22 cellular contexts compared by ENCODE assay signal in the genomic region with DNA sequence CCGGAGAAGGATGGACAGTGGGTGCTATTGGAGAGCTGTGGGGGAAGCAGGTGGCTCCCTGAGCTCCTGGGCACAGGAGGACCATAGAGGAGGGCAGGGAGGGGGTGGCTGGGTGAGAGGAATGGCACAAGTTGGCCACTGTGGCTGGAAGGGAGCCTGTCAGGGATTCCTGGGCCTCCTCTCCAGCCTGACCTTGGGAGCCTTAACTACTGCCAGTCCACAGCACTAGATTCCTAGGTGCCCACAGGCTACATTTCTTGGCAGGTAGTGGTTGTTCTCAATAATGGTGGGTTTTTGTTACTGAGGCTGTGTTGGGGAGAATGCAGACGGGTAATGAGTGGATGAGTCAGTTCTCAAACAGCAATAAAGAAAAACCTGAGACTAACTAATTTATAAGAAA. TPM values are rescaled to one million over a fixed set of nuclear protein-coding genes. Genes with fewer than 3 reads are reported as not detected.
A peak's percentile ranks its signal among the peaks of the same experiment; 100 is the strongest.
DNase-seq lines count a peak whose midpoint lies in the region; ATAC-seq, FAIRE-seq and TF ChIP-seq lines count a peak whose summit lies in the region.
"Had no signal": no experiment of that assay in that cellular context is flagged by ENCODE, and none has a peak within 500 bp of the region (broad histone marks: within the 10 kb centered on the region; RNA-seq: fewer than 3 reads in every experiment).

No MANE protein-coding gene starts in this region.

- H3K4me1 ChIP-seq in ascending aorta (peaks cover 4 to 28% of the 10 kb centered on the region in 2 donors), kidney (ENCODE audit: control insufficient read depth in 1 of 2, insufficient read depth in 1 of 2, low read depth in 1 of 2, low read length in 2 of 2) (peaks cover 12 to 25% of the 10 kb centered on the region in 2 donors)

- no peak for FAIRE-seq in kidney (lab: Jason Lieb, UNC)
- FAIRE-seq: G401.6, H54 had no signal

- peak; percentile 35 for DNase-seq in AG10803 (ENCODE audit: low read depth)
- peak; percentile 51 for DNase-seq in EH (ENCODE audit: low read depth)
- no peak for DNase-seq in ascending aorta (ENCODE audit: low spot score in 2 of 2)
- DNase-seq in kidney, result no peak
- DNase-seq in kidney tubule cell (ENCODE audit: low spot score), result no peak
- no peak for DNase-seq in activated CD8-positive, alpha-beta T cell treated with anti-CD3 and anti-CD28 coated beads, Interleukin-2, amount 10 ng/mL, durations not matched to agents 7 days and 5 days
- no peak for DNase-seq in HuH-7 (ENCODE audit: low spot score)
- DNase-seq in glutamatergic neuron, result no peak
- DNase-seq: ACHN, DMS79 treated with DMSO at 0.1 percent for 48 hours, IMR-90, MG63, NCI-H1092, NCI-H146, NCI-H2081, NCI-H2171 treated with DMSO at 0.1 percent for 48 hours, NCI-H446 treated with DMSO at 0.1 percent for 48 hours, OCI-M1, SW 1271 had no signal

- no peaks in the 10 kb centered on the region for H3K9me3 Mint-ChIP-seq in activated CD8-positive, alpha-beta T cell treated with anti-CD3 and anti-CD28 coated beads, Interleukin-2, amount 10 ng/mL, durations not matched to agents 7 days and 5 days (ENCODE audit: insufficient read depth)
- H3K9me3 Mint-ChIP-seq in glutamatergic neuron (ENCODE audit: unreplicated experiment), result no peaks in the 10 kb centered on the region

- intact Hi-C loops in ascending aorta (cut with DNase I), result no loop called here
- intact Hi-C loops in kidney (cut with DNase I), result no loop called here

- no peak overlapping the region for H3K4me3 Mint-ChIP-seq in activated CD8-positive, alpha-beta T cell treated with anti-CD3 and anti-CD28 coated beads, Interleukin-2, amount 10 ng/mL, durations not matched to agents 7 days and 5 days
- no peak overlapping the region for H3K4me3 Mint-ChIP-seq in glutamatergic neuron (ENCODE audit: unreplicated experiment)

- H3K27ac ChIP-seq in ascending aorta (peak overlapping the region; percentile 10 to 66), kidney (ENCODE audit: low read depth in 2 of 2, low read length in 2 of 2) (peak overlapping the region; percentile 18 to 76)

- no peak for ATAC-seq in activated CD8-positive, alpha-beta T cell treated with anti-CD3 and anti-CD28 coated beads, Interleukin-2, amount 10 ng/mL, durations not matched to agents 7 days and 5 days

- POLR2A ChIA-PET in activated CD8-positive, alpha-beta T cell treated with anti-CD3 and anti-CD28 coated beads, Interleukin-2, amount 10 ng/mL, durations not matched to agents 7 days and 5 days (lab: Charles Lee), result no interaction called here

- H3K4me3 ChIP-seq in AG10803 (ENCODE audit: low read length), result no peak overlapping the region
- H3K4me3 ChIP-seq in ascending aorta, result no peak overlapping the region
- H3K4me3 ChIP-seq in kidney (ENCODE audit: low read length in 2 of 2), result no peak overlapping the region
- H3K4me3 ChIP-seq: MG63 had no signal

- no peaks in the 10 kb centered on the region for H3K36me3 Mint-ChIP-seq in activated CD8-positive, alpha-beta T cell treated with anti-CD3 and anti-CD28 coated beads, Interleukin-2, amount 10 ng/mL, durations not matched to agents 7 days and 5 days (ENCODE audit: low read depth)
- no peaks in the 10 kb centered on the region for H3K36me3 Mint-ChIP-seq in glutamatergic neuron (ENCODE audit: unreplicated experiment)

- no peaks in the 10 kb centered on the region for H3K4me1 Mint-ChIP-seq in activated CD8-positive, alpha-beta T cell treated with anti-CD3 and anti-CD28 coated beads, Interleukin-2, amount 10 ng/mL, durations not matched to agents 7 days and 5 days (ENCODE audit: low read depth)
- H3K4me1 Mint-ChIP-seq in glutamatergic neuron (ENCODE audit: low read depth, unreplicated experiment), result no peaks in the 10 kb centered on the region

- no peaks in the 10 kb centered on the region for H3K27me3 ChIP-seq in ascending aorta
- H3K27me3 ChIP-seq: MG63 had no signal

- H3K27ac Mint-ChIP-seq in activated CD8-positive, alpha-beta T cell treated with anti-CD3 and anti-CD28 coated beads, Interleukin-2, amount 10 ng/mL, durations not matched to agents 7 days and 5 days, result no peak overlapping the region
- H3K27ac Mint-ChIP-seq in glutamatergic neuron (ENCODE audit: unreplicated experiment), result no peak overlapping the region

- H3K27me3 Mint-ChIP-seq in activated CD8-positive, alpha-beta T cell treated with anti-CD3 and anti-CD28 coated beads, Interleukin-2, amount 10 ng/mL, durations not matched to agents 7 days and 5 days (ENCODE audit: low read depth), result peaks cover 5% of the 10 kb centered on the region
- peaks cover 3% of the 10 kb centered on the region for H3K27me3 Mint-ChIP-seq in glutamatergic neuron (ENCODE audit: unreplicated experiment)

- peaks cover 18 to 21% of the 10 kb centered on the region in 2 donors for H3K36me3 ChIP-seq in ascending aorta
- H3K36me3 ChIP-seq in kidney (ENCODE audit: control insufficient read depth in 1 of 2, insufficient read depth in 2 of 2, low read length in 2 of 2), result peaks cover 2 to 11% of the 10 kb centered on the region in 2 donors
- H3K36me3 ChIP-seq: MG63 had no signal

- H3K9me3 ChIP-seq in ascending aorta (no peaks in the 10 kb centered on the region), kidney (ENCODE audit: control insufficient read depth in 1 of 2, low read length in 2 of 2) (no peaks in the 10 kb centered on the region)
- H3K9me3 ChIP-seq: MG63 had no signal

- TF ChIP-seq CTCF in AG10803 (conservative IDR thresholded peaks at IDR 0.05; ENCODE audit: low read length) (no peak), ascending aorta (IDR thresholded peaks at IDR 0.05) (no peak), kidney (IDR thresholded peaks at IDR 0.05; ENCODE audit: borderline replicate concordance, extremely low read depth, insufficient read depth) (no peak), glutamatergic neuron (IDR thresholded peaks at IDR 0.05; ENCODE audit: partially characterized antibody, unreplicated experiment) (no peak)

- CTCF ChIA-PET in activated CD8-positive, alpha-beta T cell treated with anti-CD3 and anti-CD28 coated beads, Interleukin-2, amount 10 ng/mL, durations not matched to agents 7 days and 5 days (lab: Charles Lee), result no interaction called here

- no peak overlapping the region for H3K9ac ChIP-seq in kidney (ENCODE audit: low read length in 2 of 2)

RNA-seq across cellular contexts. Expression of gene EFHD1, which starts 26.0 kb away (rescaled TPM):
- total RNA-seq in ascending aorta, result 142 TPM
- total RNA-seq in kidney, result 129 TPM
- 280 TPM for polyA plus RNA-seq in kidney (ENCODE audit: insufficient read depth, low read depth, low replicate concordance)
- 1 to 10 TPM; 6.0 to 6.6 TPM for total RNA-seq in activated CD8-positive, alpha-beta T cell treated with anti-CD3 and anti-CD28 coated beads, Interleukin-2, amount 10 ng/mL, durations not matched to agents 7 days and 5 days
- 0.71 TPM for total RNA-seq in glutamatergic neuron (ENCODE audit: unreplicated experiment)
- total RNA-seq: HT-29, IMR-90 had no signal

RNA-seq across cellular contexts. Expression of gene GIGYF2, which starts 37.8 kb away (rescaled TPM):
- total RNA-seq in ascending aorta (27.5 TPM), kidney (79.8 TPM), glutamatergic neuron (ENCODE audit: unreplicated experiment) (91.7 TPM)
- polyA plus RNA-seq in kidney (ENCODE audit: insufficient read depth, low read depth, low replicate concordance), result 13.5 TPM
- total RNA-seq in activated CD8-positive, alpha-beta T cell treated with anti-CD3 and anti-CD28 coated beads, Interleukin-2, amount 10 ng/mL, durations not matched to agents 7 days and 5 days, result 10 to 100 TPM; 59.3 to 61.7 TPM

Comparison
In these comparisons a context has a peak if more than half of its experiments do, and no peak if none do; other contexts are left out.
1. DNase-seq: peak in AG10803 (single experiment) and EH (single experiment); none in ascending aorta (0 of 2), kidney (single experiment), kidney tubule cell (single experiment), activated CD8-positive, alpha-beta T cell treated with anti-CD3 and anti-CD28 coated beads, Interleukin-2, amount 10 ng/mL, durations not matched to agents 7 days and 5 days (single experiment), HuH-7 (single experiment) and glutamatergic neuron (single experiment).
2. RNA of gene EFHD1, which starts 26.0 kb away (total RNA-seq): 142 TPM in ascending aorta (single experiment) and 129 TPM in kidney (single experiment); 6.0 to 6.6 TPM in activated CD8-positive, alpha-beta T cell treated with anti-CD3 and anti-CD28 coated beads, Interleukin-2, amount 10 ng/mL, durations not matched to agents 7 days and 5 days and 0.71 TPM in glutamatergic neuron (single experiment); every median in the first group is over 10 times any median in the second.